In the genomic region with DNA sequence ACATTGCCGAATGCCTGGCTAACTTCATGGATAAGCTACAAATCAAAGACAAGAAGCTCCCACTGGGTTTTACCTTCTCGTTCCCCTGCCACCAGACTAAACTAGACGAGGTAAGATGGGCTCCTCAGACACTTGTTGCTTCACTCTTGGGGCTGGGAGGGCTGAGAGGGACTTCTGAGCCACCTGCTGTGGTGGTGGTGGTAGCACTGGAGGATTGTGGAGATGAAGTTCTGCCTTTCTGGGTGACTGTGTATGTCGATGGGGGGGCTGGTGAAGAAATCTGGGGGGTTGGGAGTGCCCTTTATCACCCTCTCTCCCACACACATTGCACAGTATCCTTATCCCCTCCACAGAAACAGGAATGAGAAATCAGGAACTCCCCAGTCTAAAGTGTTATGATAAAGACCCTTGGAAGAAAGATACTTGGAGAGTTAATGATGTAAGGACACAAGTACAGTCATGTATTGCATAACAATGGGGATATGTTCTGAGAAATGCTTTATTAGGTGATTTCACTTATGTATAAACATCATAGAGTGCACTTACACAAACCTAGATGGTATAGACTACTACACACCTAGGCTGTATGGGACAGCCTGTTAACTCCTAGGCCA, we compare ENCODE assay signal across 29 cellular contexts. TPM values are rescaled to one million over a fixed set of nuclear protein-coding genes. Genes with fewer than 3 reads are reported as not detected.
DNase-seq lines count a peak whose midpoint lies in the region; ATAC-seq, FAIRE-seq and TF ChIP-seq lines count a peak whose summit lies in the region.
"Had no signal": no experiment of that assay in that cellular context is flagged by ENCODE, and none has a peak within 500 bp of the region (broad histone marks: within the 10 kb centered on the region; RNA-seq: fewer than 3 reads in every experiment).

No MANE protein-coding gene starts in this region.

- H3K4me1 ChIP-seq in HepG2 (ENCODE audit: insufficient read depth, low read length) (no peaks in the 10 kb centered on the region), right lobe of liver (peaks cover 0 to 6% (median 0%) of the 10 kb centered on the region in 4 donors), testis (peaks cover 79% of the 10 kb centered on the region)

- no TSS peak for BruUV-seq in HepG2 (replicated peaks; lab: Mats Ljungman, UMichigan)

- POLR2A ChIA-PET in HepG2 (lab: Yijun Ruan, JAX) = no interaction called here

- H4K20me1 ChIP-seq in HepG2 (ENCODE audit: insufficient read depth, low read length) = peaks cover 33% of the 10 kb centered on the region

- H3K9ac ChIP-seq in HepG2 (ENCODE audit: insufficient read depth, low read depth, low read length) = no peak overlapping the region

- FAIRE-seq in HepG2 (lab: Jason Lieb, UNC) (no peak), GM19239 (lab: Jason Lieb, UNC) (no peak)
- FAIRE-seq: frontal cortex, pancreas had no signal

- TF ChIP-seq CTCF in HepG2 (CRISPR knock-in tag; IDR thresholded peaks at IDR 0.05) = no peak
- no peak for TF ChIP-seq CTCF in right lobe of liver (IDR thresholded peaks at IDR 0.05)
- no peak for TF ChIP-seq CTCF in fibroblast of villous mesenchyme (IDR thresholded peaks at IDR 0.05; ENCODE audit: insufficient read depth, low read depth, low read length)
- TF ChIP-seq CTCF in testis (IDR thresholded peaks at IDR 0.05) = no peak

- H2AFZ ChIP-seq in HepG2 (ENCODE audit: low read length) = no peak overlapping the region

- ATAC-seq in HepG2 = no peak
- no peak for ATAC-seq in right lobe of liver
- ATAC-seq: activated CD4-positive, CD25-positive, alpha-beta regulatory T cell treated with anti-CD3 and anti-CD28 coated beads, Interleukin-2, amount 50 U/mL, for 24 hours; activated CD8-positive, alpha-beta T cell treated with anti-CD3 and anti-CD28 coated beads, Interleukin-2, amount 10 ng/mL, durations not matched to agents 7 days and 5 days; naive thymus-derived CD8-positive, alpha-beta T cell; pancreas had no signal

- H3K27ac ChIP-seq in HepG2 (ENCODE audit: extremely low read length, insufficient read depth, low read length) (no peak overlapping the region), right lobe of liver (no peak overlapping the region), testis (peak overlapping the region; percentile 75 to 84)
- H3K27ac ChIP-seq: pancreas, right atrium auricular region, thoracic aorta had no signal

- no peak for TF ChIP-seq RAD21 in HepG2 (CRISPR knock-in tag; IDR thresholded peaks at IDR 0.05)

- H3K4me2 ChIP-seq in HepG2 (ENCODE audit: low read depth, low read length) = no peak overlapping the region

- H3K27me3 ChIP-seq in HepG2 (ENCODE audit: control insufficient read depth in 1 of 2, insufficient read depth in 2 of 2, low read length in 2 of 2) (no peaks in the 10 kb centered on the region), right lobe of liver (no peaks in the 10 kb centered on the region), testis (no peaks in the 10 kb centered on the region)
- H3K27me3 ChIP-seq: pancreas, right atrium auricular region had no signal

- 98% methylated on average over 4 of the region's 4 CpGs for WGBS in HepG2 (ENCODE audit: low lambda C conversion rate)
- WGBS in right lobe of liver (ENCODE audit: insufficient coverage, low coverage, low lambda C conversion rate, missing lambda C conversion rate) = 58% methylated on average over 4 of the region's 4 CpGs
- WGBS in testis, 2 donors = 84 to 92% methylated on average over 4 of the region's 4 CpGs

- no peak overlapping the region for H3K4me3 ChIP-seq in HepG2 (replicated peaks in 1 of 3; ENCODE audit: insufficient read depth in 1 of 3, low read depth in 2 of 3, low read length in 3 of 3)
- no peak overlapping the region for H3K4me3 ChIP-seq in right lobe of liver
- no peak overlapping the region for H3K4me3 ChIP-seq in fibroblast of villous mesenchyme (ENCODE audit: low read depth, low read length)
- H3K4me3 ChIP-seq in testis = no peak overlapping the region
- H3K4me3 ChIP-seq: pancreas, right atrium auricular region, thoracic aorta had no signal

- peaks cover 32% of the 10 kb centered on the region for H3K79me2 ChIP-seq in HepG2 (ENCODE audit: insufficient read depth, low read length)

- H3K36me3 ChIP-seq in HepG2 (replicated peaks in 1 of 2; ENCODE audit: control insufficient read depth in 1 of 2, insufficient read depth in 2 of 2, low read length in 2 of 2) = peaks cover 81 to 98% of the 10 kb centered on the region in 2 experiments
- no peaks in the 10 kb centered on the region for H3K36me3 ChIP-seq in right lobe of liver
- H3K36me3 ChIP-seq in testis (ENCODE audit: low read depth, missing control alignments) = no peaks in the 10 kb centered on the region
- H3K36me3 ChIP-seq: pancreas, right atrium auricular region, thoracic aorta had no signal

- in situ Hi-C loops in HepG2 (cut with HindIII; ENCODE audit: extremely low pct_ligation_motif_present, low pct_unique_long_range_greater_than_20kb) = loop anchor here (5.0 to 10.0 kb wide), 2 partner anchors 110 to 178 kb away; no protein-coding TSS in a partner anchor

- intact Hi-C loops in HepG2 (cut with micrococcal nuclease; ENCODE audit: unreplicated experiment) (no loop called here), right lobe of liver (cut with DNase I) (loop anchor here in 1 of 2 donors (10.0 kb wide), 1 partner anchor 158 kb away; no protein-coding TSS in a partner anchor), testis (cut with DNase I; ENCODE audit: low total_unique reads) (no loop called here)

- H3K9me3 ChIP-seq in HepG2 (ENCODE audit: low read length) (no peaks in the 10 kb centered on the region), right lobe of liver (no peaks in the 10 kb centered on the region), testis (no peaks in the 10 kb centered on the region)
- H3K9me3 ChIP-seq: pancreas, right atrium auricular region, thoracic aorta had no signal

- CTCF ChIA-PET in HepG2 (lab: Yijun Ruan, JAX; ENCODE audit: low intra/inter-chr PET ratio, low total read pairs) = no interaction called here

- TF ChIP-seq POLR2A in HepG2 (IDR thresholded peaks at IDR 0.05; ENCODE audit: insufficient read depth in 1 of 2, low read depth in 2 of 2, low read length in 2 of 2) = no peak; a peak in 1 of 4 replicates
- no peak for TF ChIP-seq POLR2A in right lobe of liver (IDR thresholded peaks at IDR 0.05)
- TF ChIP-seq POLR2A in testis (IDR thresholded peaks at IDR 0.05) = no peak

- no peak for DNase-seq in HepG2 (ENCODE audit: low spot score)
- no peak for DNase-seq in right lobe of liver
- peak; percentile 60 for DNase-seq in NCI-H226
- peak; percentile 58 for DNase-seq in fibroblast of villous mesenchyme (ENCODE audit: low read depth)
- DNase-seq in testis = no peak
- DNase-seq in KG1 (lab: John Stamatoyannopoulos, UW) = no peak
- DNase-seq in NCI-H446 treated with DMSO at 0.1 percent for 48 hours (lab: John Stamatoyannopoulos, UW) = no peak
- no peak for DNase-seq in GM19239 (ENCODE audit: insufficient read length, low spot score)
- DNase-seq: activated CD8-positive, alpha-beta T cell treated with anti-CD3 and anti-CD28 coated beads, Interleukin-2, amount 10 ng/mL, durations not matched to agents 7 days and 5 days; activated effector memory CD4-positive, alpha-beta T cell treated with Interleukin-2 at 50 U/mL for 16 hours; activated T-cell treated with anti-CD3 and anti-CD28 coated beads for 4 hours; C1 segment of cervical spinal cord; effector CD4-positive, alpha-beta T cell; erythroblast; Karpas-422; mesendoderm; naive thymus-derived CD8-positive, alpha-beta T cell; NCI-H1092 treated with DMSO at 0.1 percent for 48 hours; NCI-H187 treated with DMSO at 0.1 percent for 48 hours; NCI-H774; OCI-M1; pancreas; stimulated activated CD4-positive, alpha-beta T cell treated with anti-CD3 and anti-CD28 coated beads, Interleukin-12 subunit alpha, Interleukin-12 subunit beta, amount 100 ng/mL, for 4 hours; stimulated activated CD4-positive, alpha-beta T cell treated with anti-CD3 and anti-CD28 coated beads, Interleukin-4, amount 100 ng/mL, for 4 hours; stimulated activated naive CD4-positive, alpha-beta T cell had no signal

- TF ChIP-seq EP300 in HepG2 (IDR thresholded peaks at IDR 0.05; ENCODE audit: low read depth in 2 of 2, low read length in 2 of 2) = no peak
- no peak for TF ChIP-seq EP300 in HepG2 (CRISPR knock-in tag; IDR thresholded peaks at IDR 0.05; ENCODE audit: borderline replicate concordance)

TF ChIP-seq in HepG2, 621 proteins besides CTCF, POLR2A, EP300 and RAD21 (continues in another document):
- TF ChIP-seq CBX1 (IDR thresholded peaks at IDR 0.05; ENCODE audit: low read depth) (no peak), RBM22 (optimal IDR thresholded peaks at IDR 0.05; ENCODE audit: low read length) (peak; percentile 92)

RNA-seq across cellular contexts. Expression of gene HK2, which starts 38.5 kb away (rescaled TPM):
- total RNA-seq in HepG2 (2016; rRNA removed; fragmentation: Illumina TruSeq; extraction: Trizol) = 13.2 and 24.4 TPM in 2 replicates
- total RNA-seq in HepG2 (2016; cell fraction: cytosol; rRNA removed; fragmentation: Illumina TruSeq; extraction: Trizol; ENCODE audit: low read depth) = 1.4 and 1.6 TPM in 2 replicates
- total RNA-seq in HepG2 (2016; cell fraction: insoluble cytoplasmic fraction; rRNA removed; fragmentation: Illumina TruSeq; extraction: Trizol) = 13.6 and 21.9 TPM in 2 replicates
- total RNA-seq in HepG2 (2016; cell fraction: membrane; rRNA removed; fragmentation: Illumina TruSeq; extraction: Trizol) = 8.5 and 9.3 TPM in 2 replicates
- 20.3 and 20.8 TPM in 2 replicates for total RNA-seq in HepG2 (2016; cell fraction: nucleus; rRNA removed; fragmentation: Illumina TruSeq; extraction: Trizol)
- polyA plus RNA-seq in HepG2 (2011; rRNA removed) = 97.0 and 101 TPM in 2 replicates
- 69.4 and 70.4 TPM in 2 replicates for polyA plus RNA-seq in HepG2 (2011; cell fraction: cytosol; rRNA removed)
- polyA plus RNA-seq in HepG2 (2011; cell fraction: nucleus; rRNA removed) = 105 and 144 TPM in 2 replicates
- 78.0 and 124 TPM in 2 replicates for polyA plus RNA-seq in HepG2 (2012)
- 0.93 and 0.99 TPM in 2 replicates for polyA plus RNA-seq in HepG2 (2016; cell fraction: cytosol; fragmentation: Illumina TruSeq; extraction: Trizol; ENCODE audit: low read depth)
- polyA plus RNA-seq in HepG2 (2016; cell fraction: insoluble cytoplasmic fraction; fragmentation: Illumina TruSeq; extraction: Trizol; ENCODE audit: low read depth) = 23.2 and 27.3 TPM in 2 replicates
- polyA plus RNA-seq in HepG2 (2016; cell fraction: membrane; fragmentation: Illumina TruSeq; extraction: Trizol; ENCODE audit: low read depth) = 2.8 and 3.5 TPM in 2 replicates
- 30.1 and 30.3 TPM in 2 replicates for polyA plus RNA-seq in HepG2 (2016; cell fraction: nucleus; fragmentation: Illumina TruSeq; extraction: Trizol; ENCODE audit: insufficient read depth, low read depth)
- polyA minus RNA-seq in HepG2 (2011; rRNA and poly(A)+ RNA removed; ENCODE audit: low replicate concordance) = 69.1 and 358 TPM in 2 replicates
- 176 and 190 TPM in 2 replicates for polyA minus RNA-seq in HepG2 (2011; cell fraction: cytosol; rRNA and poly(A)+ RNA removed)
- polyA minus RNA-seq in HepG2 (2011; cell fraction: nucleus; rRNA and poly(A)+ RNA removed) = 176 and 200 TPM in 2 replicates
- 10 to 100 TPM in 1 of 6 experiments, 1 to 10 TPM in 1, under 1 TPM in 4; 0.48 to 23.0 (median 0.87) TPM for total RNA-seq in right lobe of liver
- 15.1 and 31.2 TPM in 2 replicates for total RNA-seq in fibroblast of villous mesenchyme
- 100 to 1,000 TPM; 142 to 164 TPM for total RNA-seq in testis
- 83.5 TPM for polyA plus RNA-seq in testis (ENCODE audit: insufficient read depth, low read depth, low replicate concordance)

Comparison
In these comparisons a context has a peak if more than half of its experiments do, and no peak if none do; other contexts are left out.
1. DNase-seq: peak in NCI-H226 (single experiment) and fibroblast of villous mesenchyme (single experiment); none in HepG2 (single experiment), right lobe of liver (0 of 3), testis (single experiment), KG1 (single experiment), NCI-H446 treated with DMSO at 0.1 percent for 48 hours (single experiment) and GM19239 (single experiment).
2. H3K27ac ChIP-seq: peak in testis (2 of 2); none in HepG2 (single experiment) and right lobe of liver (0 of 3).